8 cellular contexts compared by ENCODE assay signal in the genomic region with DNA sequence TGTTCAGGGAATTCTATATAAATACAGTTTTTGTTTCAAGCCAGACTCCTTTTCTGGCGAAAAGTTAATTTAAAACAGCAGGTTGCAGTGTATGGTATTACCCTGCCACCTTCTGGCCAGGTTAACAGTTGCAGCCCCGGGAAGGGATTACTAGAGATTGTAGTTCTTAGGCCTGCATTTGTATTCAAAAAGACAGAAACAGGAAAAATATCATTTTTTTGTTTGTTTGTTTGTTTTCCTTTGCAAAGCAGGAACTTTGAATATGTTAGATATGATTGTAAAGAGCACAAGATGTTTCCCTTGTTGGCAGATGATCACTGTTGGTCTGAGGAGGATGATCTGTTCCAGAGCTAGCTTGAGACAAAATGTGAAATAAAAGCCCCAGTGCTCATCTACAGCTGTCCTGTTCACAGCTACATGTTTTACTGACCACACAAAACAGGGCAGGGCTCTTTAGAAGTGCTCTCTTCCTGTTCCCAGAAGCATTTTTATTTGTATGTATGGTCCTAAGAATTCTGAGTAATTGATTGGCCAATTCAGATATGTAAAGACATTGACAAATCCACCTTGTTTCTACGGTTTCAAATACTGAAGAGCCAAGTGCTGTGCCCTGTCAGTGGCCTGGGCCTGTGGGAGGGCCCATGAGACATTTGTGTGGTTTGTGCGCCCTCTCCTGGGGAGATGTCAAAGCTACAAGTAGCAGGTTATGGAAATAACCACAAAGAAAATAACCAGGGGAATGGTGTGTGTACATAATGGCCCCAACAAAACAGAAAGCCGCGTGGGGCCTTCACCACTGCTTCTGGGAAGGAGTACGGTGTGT. TPM values are rescaled to one million over a fixed set of nuclear protein-coding genes. Genes with fewer than 3 reads are reported as not detected.
DNase-seq lines count a peak whose midpoint lies in the region; ATAC-seq and TF ChIP-seq lines count a peak whose summit lies in the region.

No MANE protein-coding gene starts in this region.

- peak; percentile 95 for TF ChIP-seq CTCF in VCaP (conservative IDR thresholded peaks at IDR 0.05)

- DNase-seq in SHP77 (lab: John Stamatoyannopoulos, UW) (peak; percentile 29 to 38), SHP77 treated with DMSO at 0.1 percent for 48 hours (lab: John Stamatoyannopoulos, UW) (no peak), NCI-H2029 treated with DMSO at 0.1 percent for 48 hours (lab: John Stamatoyannopoulos, UW) (peak; percentile 41), T47D (ENCODE audit: low read depth in 1 of 2, low spot score in 1 of 2) (peak; percentile 9 to 82), immature natural killer cell (peak; percentile 64 to 72 (median 72))
- DNase-seq in stimulated activated CD4-positive, alpha-beta T cell treated with anti-CD3 and anti-CD28 coated beads, Interleukin-15, amount 100 ng/mL, for 1 hour (ENCODE audit: low read depth in 1 of 2, low spot score in 1 of 2): peak; percentile 26 to 53

- H3K4me3 Mint-ChIP-seq in immature natural killer cell: peak overlapping the region in 1 of 5 donors; percentile 70

- peaks cover 0 to 3% (median 0%) of the 10 kb centered on the region in 3 donors for H3K27me3 Mint-ChIP-seq in immature natural killer cell (ENCODE audit: low read depth in 3 of 3)

- peaks cover 7 to 10% of the 10 kb centered on the region in 2 donors for H3K4me1 Mint-ChIP-seq in immature natural killer cell

- no peaks in the 10 kb centered on the region for H3K9me3 Mint-ChIP-seq in immature natural killer cell

- ATAC-seq in HG02938 (IDR thresholded peaks at IDR 0.05; ENCODE audit: unreplicated experiment): peak; percentile 94

- in situ Hi-C loops in T47D (cut with HindIII; ENCODE audit: low pct_unique_long_range_greater_than_20kb, low sequenced_read_pairs): no loop called here

- H3K27ac Mint-ChIP-seq in immature natural killer cell: peak overlapping the region; percentile 72 to 92 (median 83)

- peak overlapping the region; percentile 20 for H3K27ac ChIP-seq in VCaP

- H3K36me3 Mint-ChIP-seq in immature natural killer cell: peaks cover 0 to 16% (median 9%) of the 10 kb centered on the region in 3 donors

RNA-seq across cellular contexts. Expression of a gene that starts 57.9 kb away (rescaled TPM):
- under 1 TPM in 1 of 3 donors, not detected in 2; 0.52 TPM for polyA plus RNA-seq in immature natural killer cell
